Comparison of ENCODE assay signal across 17 cellular contexts in genomic region chr5:140408750-140409241, GRCh38. TPM values are rescaled to one million over a fixed set of nuclear protein-coding genes. Genes with fewer than 3 reads are reported as not detected.
DNase-seq lines count a peak whose midpoint lies in the region; ATAC-seq and TF ChIP-seq lines count a peak whose summit lies in the region.
"Had no signal": no experiment of that assay in that cellular context is flagged by ENCODE, and none has a peak within 500 bp of the region (broad histone marks: within the 10 kb centered on the region; RNA-seq: fewer than 3 reads in every experiment).

No MANE protein-coding gene starts in this region.

- H3K27me3 Mint-ChIP-seq in immature natural killer cell (ENCODE audit: low read depth in 3 of 3): no peaks in the 10 kb centered on the region

- 36% methylated on average over 4 of the region's 4 CpGs for WGBS in heart right ventricle, 2 donors
- 53% methylated on average over 4 of the region's 4 CpGs for WGBS in urinary bladder

- DNase-seq in heart right ventricle (no peak), right atrium auricular region (ENCODE audit: low spot score) (no peak), RWPE2 (ENCODE audit: low spot score) (no peak), immature natural killer cell (no peak), ureter (ENCODE audit: low spot score) (no peak), iPS-NIHi11 (ENCODE audit: low spot score) (no peak), middle frontal gyrus (ENCODE audit: extremely low spot score, low spot score) (no peak)
- DNase-seq: endodermal cell; hypothalamus; stimulated activated CD4-positive, alpha-beta T cell treated with anti-CD3 and anti-CD28 coated beads, Interleukin-12 subunit alpha, Interleukin-12 subunit beta, amount 100 ng/mL, for 4 hours; stimulated activated CD8-positive, alpha-beta memory T cell treated with anti-CD3 and anti-CD28 coated beads, Interleukin-4, amount 100 ng/mL, for 48 hours had no signal

- peaks cover 37 to 83% of the 10 kb centered on the region in 2 donors for H3K4me1 Mint-ChIP-seq in immature natural killer cell

- H3K36me3 ChIP-seq in heart right ventricle (peaks cover 0 to 30% (median 0%) of the 10 kb centered on the region in 9 donors), right atrium auricular region (no peaks in the 10 kb centered on the region), RWPE2 (ENCODE audit: low read depth) (peaks cover 37% of the 10 kb centered on the region), urinary bladder (ENCODE audit: insufficient read depth) (no peaks in the 10 kb centered on the region)

- H3K4me3 ChIP-seq in heart right ventricle (no peak overlapping the region), right atrium auricular region (no peak overlapping the region), RWPE2 (ENCODE audit: severe bottlenecking) (no peak overlapping the region), urinary bladder (ENCODE audit: low read depth, low read length) (no peak overlapping the region)
- H3K4me3 ChIP-seq: HAP-1 had no signal

- H3K27ac ChIP-seq in heart right ventricle (no peak overlapping the region), right atrium auricular region (no peak overlapping the region), RWPE2 (ENCODE audit: poor library complexity, severe bottlenecking) (peak overlapping the region; percentile 7), urinary bladder (ENCODE audit: low read depth) (peak overlapping the region; percentile 38)

- ATAC-seq in heart right ventricle (peak in 5 of 8 donors; percentile 35 to 65 (median 49)), RWPE2 (ENCODE audit: low read depth) (peak; percentile 92)

- H3K9me3 Mint-ChIP-seq in immature natural killer cell: no peaks in the 10 kb centered on the region
- H3K9me3 Mint-ChIP-seq: endodermal cell; T-helper 1 cell treated with Interleukin-12 subunit alpha and Interleukin-12 subunit beta and Interleukin-4 antibody, amounts not matched to agents 30 μg/mL and 1 μg/mL, for 36 hours had no signal

- no peaks in the 10 kb centered on the region for H3K36me3 Mint-ChIP-seq in immature natural killer cell

- H3K9me3 ChIP-seq in heart right ventricle (no peaks in the 10 kb centered on the region), right atrium auricular region (no peaks in the 10 kb centered on the region), RWPE2 (ENCODE audit: severe bottlenecking) (no peaks in the 10 kb centered on the region)
- H3K9me3 ChIP-seq: HAP-1 had no signal

- H3K4me1 ChIP-seq in heart right ventricle (peaks cover 0 to 78% (median 37%) of the 10 kb centered on the region in 9 donors), right atrium auricular region (peaks cover 0 to 15% of the 10 kb centered on the region in 2 donors), RWPE2 (ENCODE audit: insufficient read depth, poor library complexity, severe bottlenecking) (peaks cover 14% of the 10 kb centered on the region), urinary bladder (ENCODE audit: insufficient read depth) (no peaks in the 10 kb centered on the region)

- H3K4me3 Mint-ChIP-seq in immature natural killer cell: peak overlapping the region in 2 of 5 donors; percentile 25 to 33
- H3K4me3 Mint-ChIP-seq: endodermal cell; T-helper 1 cell treated with Interleukin-12 subunit alpha and Interleukin-12 subunit beta and Interleukin-4 antibody, amounts not matched to agents 30 μg/mL and 1 μg/mL, for 36 hours had no signal

- H3K27me3 ChIP-seq in heart right ventricle (no peaks in the 10 kb centered on the region), right atrium auricular region (no peaks in the 10 kb centered on the region), RWPE2 (ENCODE audit: insufficient read depth, poor library complexity, severe bottlenecking) (no peaks in the 10 kb centered on the region)

- peak in 1 of 9 donors; percentile 30 for TF ChIP-seq CTCF in heart right ventricle (IDR thresholded peaks at IDR 0.05)
- no peak for TF ChIP-seq CTCF in right atrium auricular region (IDR thresholded peaks at IDR 0.05)
- TF ChIP-seq CTCF in RWPE2 (IDR thresholded peaks at IDR 0.05; ENCODE audit: poor library complexity, severe bottlenecking): peak; percentile 13

- intact Hi-C loops in heart right ventricle (cut with DNase I): loop anchor here in 6 of 10 donors (10.0 kb wide), 5 partner anchors 216 to 296 kb away; partner anchors contain the start of genes IK (in 2 of the 6), NDUFA2 (in 2 of the 6), WDR55 (in 2 of the 6) and HARS1 (in 1 of the 6)

- H3K27ac Mint-ChIP-seq in immature natural killer cell: peak overlapping the region in 4 of 6 donors; percentile 23 to 71 (median 54)
- H3K27ac Mint-ChIP-seq: endodermal cell; T-helper 1 cell treated with Interleukin-12 subunit alpha and Interleukin-12 subunit beta and Interleukin-4 antibody, amounts not matched to agents 30 μg/mL and 1 μg/mL, for 36 hours had no signal

RNA-seq across cellular contexts. Expression of gene ANKHD1, which starts 7.2 kb away (rescaled TPM):
- total RNA-seq in heart right ventricle (10 to 100 TPM; 51.9 to 77.9 (median 68.5) TPM), right atrium auricular region (10 to 100 TPM; 50.4 to 58.6 TPM), urinary bladder (219 TPM), ureter (201 TPM)
- polyA plus RNA-seq in heart right ventricle (10 to 100 TPM; 26.6 to 62.9 TPM), immature natural killer cell (10 to 100 TPM; 37.0 to 86.1 (median 62.7) TPM), urinary bladder (53.4 TPM)

RNA-seq across cellular contexts. Expression of gene SLC4A9, which starts 48.8 kb away (rescaled TPM):
- total RNA-seq in heart right ventricle (under 1 TPM in 2 of 10 donors, not detected in 8; 0.10 to 0.34 TPM), right atrium auricular region (not detected), urinary bladder (0.11 TPM), ureter (0.13 TPM)
- polyA plus RNA-seq in heart right ventricle (under 1 TPM; 0.01 to 0.29 TPM), immature natural killer cell (not detected), urinary bladder (0.06 TPM)
- total RNA-seq: activated CD8-positive, alpha-beta memory T cell treated with anti-CD3 and anti-CD28 coated beads for 36 hours; LHCN-M2; myocyte had no signal

Comparison
In these comparisons a context has a peak if more than half of its experiments do, and no peak if none do; other contexts are left out.
1. H3K27ac ChIP-seq: peak in RWPE2 (single experiment) and urinary bladder (single experiment); none in heart right ventricle (0 of 10) and right atrium auricular region (0 of 2).